8 cellular contexts compared by ENCODE assay signal in genomic region chr11:111604392-111605009, GRCh38. TPM values are rescaled to one million over a fixed set of nuclear protein-coding genes. Genes with fewer than 3 reads are reported as not detected.
DNase-seq lines count a peak whose midpoint lies in the region; ATAC-seq, FAIRE-seq and TF ChIP-seq lines count a peak whose summit lies in the region.

No MANE protein-coding gene starts in this region.

- peak overlapping the region; percentile 9 for H3K4me3 Mint-ChIP-seq in stimulated activated memory B cell treated with anti-CD40 and anti-IgM and Interleukin-4, amounts not matched to agents 10 μg/mL and 1 μg/mL and 100 μg/mL, for 72 hours

- H3K27ac Mint-ChIP-seq in stimulated activated memory B cell treated with anti-CD40 and anti-IgM and Interleukin-4, amounts not matched to agents 10 μg/mL and 1 μg/mL and 100 μg/mL, for 72 hours: no peak overlapping the region

- no peaks in the 10 kb centered on the region for H3K27me3 Mint-ChIP-seq in stimulated activated memory B cell treated with anti-CD40 and anti-IgM and Interleukin-4, amounts not matched to agents 10 μg/mL and 1 μg/mL and 100 μg/mL, for 72 hours

- peaks cover 22% of the 10 kb centered on the region for H3K4me1 Mint-ChIP-seq in stimulated activated memory B cell treated with anti-CD40 and anti-IgM and Interleukin-4, amounts not matched to agents 10 μg/mL and 1 μg/mL and 100 μg/mL, for 72 hours

- H3K36me3 Mint-ChIP-seq in stimulated activated memory B cell treated with anti-CD40 and anti-IgM and Interleukin-4, amounts not matched to agents 10 μg/mL and 1 μg/mL and 100 μg/mL, for 72 hours: no peaks in the 10 kb centered on the region

- no peak overlapping the region for H3K27ac ChIP-seq in iPS-20b (ENCODE audit: low read length)

- ATAC-seq in stimulated activated memory B cell treated with anti-CD40 and anti-IgM and Interleukin-4, amounts not matched to agents 10 μg/mL and 1 μg/mL and 100 μg/mL, for 72 hours: no peak
- ATAC-seq in GM18505 (IDR thresholded peaks at IDR 0.05; ENCODE audit: unreplicated experiment): no peak
- no peak for ATAC-seq in HG03432 (IDR thresholded peaks at IDR 0.05; ENCODE audit: unreplicated experiment)

- peaks cover 12% of the 10 kb centered on the region; the same call in 1 of the 2 replicates for H3K4me1 ChIP-seq in iPS-20b (ENCODE audit: insufficient read depth, low read length)

- H3K9ac ChIP-seq in iPS-20b (ENCODE audit: low read depth, low read length): no peak overlapping the region

- no peaks in the 10 kb centered on the region for H3K36me3 ChIP-seq in iPS-20b (ENCODE audit: insufficient read depth, low read depth, low read length)

- peaks cover 30% of the 10 kb centered on the region for H3K27me3 ChIP-seq in iPS-20b (ENCODE audit: insufficient read depth, low read length)

- H3K9me3 Mint-ChIP-seq in stimulated activated memory B cell treated with anti-CD40 and anti-IgM and Interleukin-4, amounts not matched to agents 10 μg/mL and 1 μg/mL and 100 μg/mL, for 72 hours: no peaks in the 10 kb centered on the region

- TF ChIP-seq POLR2A in GM12891 (IDR thresholded peaks at IDR 0.05; ENCODE audit: low read depth, low read length) (no peak), GM18505 (IDR thresholded peaks at IDR 0.05; ENCODE audit: borderline replicate concordance, extremely low read depth, insufficient read depth, insufficient read length) (no peak)

- peak overlapping the region; percentile 59 for H3K4me3 ChIP-seq in iPS-20b (ENCODE audit: low read length)

- FAIRE-seq in GM12891 (lab: Jason Lieb, UNC): peak; percentile 71

- H3K9me3 ChIP-seq in iPS-20b (ENCODE audit: insufficient read depth, low read depth, low read length): no peaks in the 10 kb centered on the region

- DNase-seq in AML-193 (lab: John Stamatoyannopoulos, UW) (peak; percentile 48 to 68), GM12891 (ENCODE audit: insufficient read length, low spot score) (no peak), NCI-H446 (lab: John Stamatoyannopoulos, UW) (peak; percentile 80 to 84), amniotic epithelial cell (ENCODE audit: low read depth) (peak; percentile 46)

TF ChIP-seq in GM12891, 5 proteins besides CTCF, POLR2A, EP300 and RAD21:
- TF ChIP-seq TAF1 (IDR thresholded peaks at IDR 0.05; ENCODE audit: low read depth, low read length) (no peak), SPI1 (IDR thresholded peaks at IDR 0.05; ENCODE audit: low read depth, low read length) (no peak), POU2F2 (IDR thresholded peaks at IDR 0.05; ENCODE audit: low read depth, low read length) (no peak), PAX5 (IDR thresholded peaks at IDR 0.05; ENCODE audit: insufficient read depth, low read length, severe bottlenecking) (no peak), POLR2AphosphoS5 (IDR thresholded peaks at IDR 0.05; ENCODE audit: low read depth, low read length) (no peak)

RNA-seq across cellular contexts. Expression of gene SIK2, which starts 2.3 kb away (rescaled TPM):
- polyA plus RNA-seq in GM12891 (2012; ENCODE audit: low read depth, missing spikeins): 3.7 TPM
